21 cellular contexts compared by ENCODE assay signal in genomic region chr2:198815626-198816025, GRCh38.
DNase-seq lines count a peak whose midpoint lies in the region; ATAC-seq, FAIRE-seq and TF ChIP-seq lines count a peak whose summit lies in the region.
"Had no signal": no experiment of that assay in that cellular context is flagged by ENCODE, and none has a peak within 500 bp of the region (broad histone marks: within the 10 kb centered on the region; RNA-seq: fewer than 3 reads in every experiment).

No MANE protein-coding gene starts in this region.

- H3K4me1 ChIP-seq in transverse colon (peaks cover 0 to 40% (median 19%) of the 10 kb centered on the region in 4 donors), PC-9 (replicated peaks; ENCODE audit: insufficient read depth) (no peaks in the 10 kb centered on the region)
- H3K4me1 ChIP-seq: A549; BLaER1 treated with 17β-estradiol and CSF1 and Interleukin-3, amounts not matched to agents 10 nM and 100 nM; Caco-2 had no signal

- H3K4me2 ChIP-seq in PC-9, result no peak overlapping the region
- H3K4me2 ChIP-seq: A549; BLaER1 treated with 17β-estradiol and CSF1 and Interleukin-3, amounts not matched to agents 10 nM and 100 nM had no signal

- H4K20me1 ChIP-seq in PC-9 (ENCODE audit: insufficient read depth), result no peaks in the 10 kb centered on the region
- H4K20me1 ChIP-seq: BLaER1 treated with 17β-estradiol and CSF1 and Interleukin-3, amounts not matched to agents 10 nM and 100 nM had no signal

- ATAC-seq in left colon, result peak; percentile 89
- ATAC-seq: A549; CD8-positive, alpha-beta T cell had no signal

- TF ChIP-seq EP300 in transverse colon (IDR thresholded peaks at IDR 0.05; ENCODE audit: low read depth), result no peak

- in situ Hi-C loops in transverse colon (cut with MboI; ENCODE audit: low pct_ligation_motif_present in 1 of 4, low pct_unique_long_range_greater_than_20kb in 1 of 4, low sequenced_read_pairs in 3 of 4), result no loop called here

- H3K36me3 ChIP-seq in transverse colon (no peaks in the 10 kb centered on the region), PC-9 (ENCODE audit: low read depth) (no peaks in the 10 kb centered on the region)
- H3K36me3 ChIP-seq: BLaER1 treated with 17β-estradiol and CSF1 and Interleukin-3, amounts not matched to agents 10 nM and 100 nM had no signal

- peak overlapping the region; percentile 2 to 51 (median 18) for H3K27ac ChIP-seq in transverse colon
- no peak overlapping the region for H3K27ac ChIP-seq in PC-9
- H3K27ac ChIP-seq: A549; BLaER1 treated with 17β-estradiol and CSF1 and Interleukin-3, amounts not matched to agents 10 nM and 100 nM; C4-2B had no signal

- DNase-seq in left colon (no peak), transverse colon (peak; percentile 43), PC-9 (no peak), A172 (ENCODE audit: low spot score) (no peak), posterior cingulate gyrus (no peak)
- DNase-seq: 8988T; AML-193; Caco-2; Calu3; CD4-positive, alpha-beta T cell; CD8-positive, alpha-beta T cell; DMS79 treated with DMSO at 0.1 percent for 48 hours; GF-D8 had no signal

- H2AFZ ChIP-seq in PC-9, result no peak overlapping the region

- no peaks in the 10 kb centered on the region for H3F3A ChIP-seq in PC-9 (ENCODE audit: insufficient read depth, low read depth)

- H3K9me3 ChIP-seq in transverse colon (no peaks in the 10 kb centered on the region), PC-9 (ENCODE audit: insufficient read depth, low read depth) (no peaks in the 10 kb centered on the region)
- H3K9me3 ChIP-seq: A549; BLaER1 treated with 17β-estradiol and CSF1 and Interleukin-3, amounts not matched to agents 10 nM and 100 nM; Caco-2 had no signal

- no peaks in the 10 kb centered on the region for H3K79me2 ChIP-seq in PC-9 (ENCODE audit: low read depth)

- intact Hi-C loops in left colon (cut with DNase I, micrococcal nuclease), result no loop called here
- intact Hi-C loops in transverse colon (cut with DNase I; ENCODE audit: low total_unique reads), result no loop called here
- intact Hi-C loops in PC-9 (cut with micrococcal nuclease; ENCODE audit: unreplicated experiment), result no loop called here
- intact Hi-C loops in posterior cingulate gyrus (cut with DNase I), result no loop called here

- H3K9me2 ChIP-seq in PC-9 (ENCODE audit: insufficient read depth), result no peaks in the 10 kb centered on the region

- H3K27me3 ChIP-seq in transverse colon (no peaks in the 10 kb centered on the region), PC-9 (ENCODE audit: insufficient read depth, low read depth) (no peaks in the 10 kb centered on the region)
- H3K27me3 ChIP-seq: BLaER1 treated with 17β-estradiol and CSF1 and Interleukin-3, amounts not matched to agents 10 nM and 100 nM had no signal

- peak; percentile 96 for FAIRE-seq in colon (lab: Jason Lieb, UNC)
- FAIRE-seq: A549, D721Med, G401.6, GM12891, GM19239 had no signal

- H3K4me3 ChIP-seq in transverse colon (no peak overlapping the region), PC-9 (no peak overlapping the region)
- H3K4me3 ChIP-seq: A549; BLaER1 treated with 17β-estradiol and CSF1 and Interleukin-3, amounts not matched to agents 10 nM and 100 nM had no signal

- WGBS in transverse colon (ENCODE audit: low coverage in 1 of 2), 2 donors, result 44 to 51% methylated on average over 2 to 4 of the region's 4 CpGs

- POLR2A ChIA-PET in PC-9 (lab: Charles Lee; ENCODE audit: unreplicated experiment), result no interaction called here

- BruUV-seq in PC-9 (replicated peaks; lab: Mats Ljungman, UMichigan), result no TSS peak

- no peak for TF ChIP-seq POLR2A in transverse colon (IDR thresholded peaks at IDR 0.05)

- TF ChIP-seq CTCF in transverse colon (IDR thresholded peaks at IDR 0.05) (no peak), PC-9 (conservative IDR thresholded peaks at IDR 0.05) (no peak)

- CTCF ChIA-PET in PC-9 (lab: Charles Lee), result no interaction called here
